In the genomic region with DNA sequence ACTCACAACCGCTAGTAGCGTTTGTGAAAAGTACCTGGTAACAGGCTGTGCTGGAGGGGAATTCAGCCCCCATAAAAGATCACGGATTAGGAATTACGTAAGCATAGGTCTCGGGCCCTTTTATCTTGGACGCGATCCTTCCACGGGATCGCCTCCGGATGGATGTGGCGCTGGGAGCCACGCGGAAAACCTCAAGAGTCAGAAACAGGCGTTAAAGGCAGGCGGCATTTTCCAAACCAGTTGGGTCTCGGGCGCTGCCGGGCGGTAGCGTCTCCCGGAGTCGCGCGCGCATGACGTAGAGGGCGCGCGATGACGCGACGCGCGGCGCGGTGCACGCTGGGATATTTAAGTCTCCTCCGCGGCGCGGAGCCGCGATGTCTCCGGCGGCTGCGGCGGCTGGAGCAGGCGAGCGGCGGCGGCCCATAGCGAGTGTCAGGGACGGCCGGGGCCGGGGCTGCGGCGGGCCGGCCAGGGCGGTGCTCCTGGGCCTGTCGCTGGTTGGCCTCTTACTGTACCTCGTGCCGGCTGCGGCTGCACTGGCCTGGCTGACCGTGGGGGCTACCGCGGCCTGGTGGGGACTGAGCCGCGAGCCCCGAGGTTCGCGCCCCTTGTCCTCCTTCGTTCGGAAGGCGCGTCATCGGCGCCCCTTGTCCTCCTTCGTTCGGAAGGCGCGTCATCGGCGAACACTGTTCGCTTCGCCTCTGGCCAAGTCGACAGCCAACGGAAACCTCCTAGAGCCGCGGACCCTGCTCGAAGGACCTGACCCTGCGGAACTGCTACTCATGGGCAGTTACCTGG, we compare ENCODE assay signal across 8 cellular contexts. TPM values are rescaled to one million over a fixed set of nuclear protein-coding genes. Genes with fewer than 3 reads are reported as not detected.
DNase-seq lines count a peak whose midpoint lies in the region; ATAC-seq and TF ChIP-seq lines count a peak whose summit lies in the region.

A gene (plus strand): TSS at position 348 of the 798 bp plus-strand sequence. CDS start 27 bp downstream, at position 375.

- no peaks in the 10 kb centered on the region for H3K9me2 ChIP-seq in DOHH2 (replicated peaks; ENCODE audit: control insufficient read depth, low read length)

- H3K4me3 ChIP-seq in DOHH2 (ENCODE audit: low read length) (peak within 1 kb of the TSS; percentile 94), KMS-11 (IDR thresholded peaks at IDR 0.05; ENCODE audit: insufficient read depth, low read depth, low read length) (no peak within 1 kb of the TSS)

- H3K27me3 Mint-ChIP-seq in activated T-helper 17 cell treated with anti-CD3 and anti-CD28 coated beads, Interleukin-2, amount 50 U/mL, for 72 hours, result no peaks in the 10 kb centered on the region
- no peaks in the 10 kb centered on the region for H3K27me3 Mint-ChIP-seq in nephron (ENCODE audit: low read depth)

- H4K20me1 ChIP-seq in DOHH2 (ENCODE audit: control insufficient read depth, insufficient read depth, low read depth, low read length) (peaks cover 10% of the 10 kb centered on the region; the same call in 1 of the 2 replicates), KMS-11 (ENCODE audit: insufficient read depth) (0 out of 2 replicates have a peak, but pooled peaks cover 3% of the 10 kb centered on the region)

- H3K4me3 Mint-ChIP-seq in activated T-helper 17 cell treated with anti-CD3 and anti-CD28 coated beads, Interleukin-2, amount 50 U/mL, for 72 hours, result peak within 1 kb of the TSS; percentile 89
- H3K4me3 Mint-ChIP-seq in nephron, result peak within 1 kb of the TSS; percentile 99 to 100 (median 99)

- H3K4me1 ChIP-seq in DOHH2 (ENCODE audit: control insufficient read depth, low read length) (peaks cover 13% of the 10 kb centered on the region), KMS-11 (ENCODE audit: low read depth, poor library complexity, severe bottlenecking) (peaks cover 22% of the 10 kb centered on the region)

- H3F3A ChIP-seq in DOHH2 (ENCODE audit: control insufficient read depth, insufficient read depth), result peaks cover 22% of the 10 kb centered on the region

- H3K4me2 ChIP-seq in DOHH2 (ENCODE audit: low read length) (peak within 1 kb of the TSS; percentile 93), KMS-11 (peak within 1 kb of the TSS; percentile 98)

- TF ChIP-seq CTCF in DOHH2 (IDR thresholded peaks at IDR 0.05; ENCODE audit: low read depth, low read length, poor library complexity, severe bottlenecking) (no peak), KMS-11 (conservative IDR thresholded peaks at IDR 0.05; ENCODE audit: low read depth, low read length) (no peak), RWPE1 (conservative IDR thresholded peaks at IDR 0.05; ENCODE audit: low read depth) (no peak), nephron (IDR thresholded peaks at IDR 0.05; ENCODE audit: unreplicated experiment in 3 of 3) (no peak)

- peaks cover 96% of the 10 kb centered on the region for H3K36me3 Mint-ChIP-seq in activated T-helper 17 cell treated with anti-CD3 and anti-CD28 coated beads, Interleukin-2, amount 50 U/mL, for 72 hours (ENCODE audit: low read depth)
- peaks cover 38% of the 10 kb centered on the region for H3K36me3 Mint-ChIP-seq in nephron (ENCODE audit: low read depth)

- CTCF ChIA-PET in RWPE1 (lab: Yijun Ruan, JAX), result no interaction called here

- peak within 1 kb of the TSS; percentile 89 for H3K9ac ChIP-seq in KMS-11

- H3K9me3 Mint-ChIP-seq in activated T-helper 17 cell treated with anti-CD3 and anti-CD28 coated beads, Interleukin-2, amount 50 U/mL, for 72 hours, result no peaks in the 10 kb centered on the region
- H3K9me3 Mint-ChIP-seq in nephron, result no peaks in the 10 kb centered on the region

- H3K27me3 ChIP-seq in DOHH2 (ENCODE audit: control insufficient read depth, low read length), result no peaks in the 10 kb centered on the region
- H3K27me3 ChIP-seq in KMS-11 (ENCODE audit: insufficient read depth, low read depth), result no peaks in the 10 kb centered on the region

- H3K27ac Mint-ChIP-seq in activated T-helper 17 cell treated with anti-CD3 and anti-CD28 coated beads, Interleukin-2, amount 50 U/mL, for 72 hours, result peak within 1 kb of the TSS; percentile 89
- peak within 1 kb of the TSS; percentile 96 to 97 (median 96) for H3K27ac Mint-ChIP-seq in nephron

- ATAC-seq in GM21786 (IDR thresholded peaks at IDR 0.05; ENCODE audit: unreplicated experiment), result peak; percentile 79
- peak; percentile 96 for ATAC-seq in activated T-helper 17 cell treated with anti-CD3 and anti-CD28 coated beads, Interleukin-2, amount 50 U/mL, for 72 hours (replicated peaks)
- ATAC-seq in stimulated activated naive CD8-positive, alpha-beta T cell treated with anti-CD3 and anti-CD28 coated beads, Interleukin-15, Interleukin-2, amounts not matched to agents 100 U/mL and 50 U/mL, for 24 hours, result peak; percentile 95

- H3K36me3 ChIP-seq in DOHH2 (ENCODE audit: control insufficient read depth, low read length) (peaks cover 58% of the 10 kb centered on the region), KMS-11 (ENCODE audit: insufficient read depth) (peaks cover 8% of the 10 kb centered on the region; the same call in 1 of the 2 replicates)

- H3K27ac ChIP-seq in DOHH2 (ENCODE audit: low read depth, low read length), result peak within 1 kb of the TSS; percentile 63
- H3K27ac ChIP-seq in KMS-11, result peak within 1 kb of the TSS; percentile 84
- H3K27ac ChIP-seq in RWPE1, result peak within 1 kb of the TSS; percentile 80

- H2AFZ ChIP-seq in KMS-11 (ENCODE audit: low read depth), result peak within 1 kb of the TSS; percentile 60

- H3K9me3 ChIP-seq in DOHH2 (ENCODE audit: control insufficient read depth, insufficient read depth, low read length), result no peaks in the 10 kb centered on the region

- H3K4me1 Mint-ChIP-seq in activated T-helper 17 cell treated with anti-CD3 and anti-CD28 coated beads, Interleukin-2, amount 50 U/mL, for 72 hours, result peaks cover 25% of the 10 kb centered on the region
- peaks cover 21% of the 10 kb centered on the region for H3K4me1 Mint-ChIP-seq in nephron

- POLR2A ChIA-PET in RWPE1 (lab: Yijun Ruan, JAX; ENCODE audit: low non-redundant PET), result no interaction called here

- DNase-seq in RWPE1 (ENCODE audit: low spot score) (peak; percentile 82), fibroblast of peridontal ligament (ENCODE audit: extremely low read depth) (peak; percentile 81)
- peak; percentile 84 for DNase-seq in stimulated activated naive CD8-positive, alpha-beta T cell treated with anti-CD3 and anti-CD28 coated beads, Interleukin-15, Interleukin-2, amounts not matched to agents 100 U/mL and 50 U/mL, for 24 hours

- H3K79me2 ChIP-seq in DOHH2 (ENCODE audit: control insufficient read depth, low read length) (peaks cover 76% of the 10 kb centered on the region), KMS-11 (ENCODE audit: insufficient read depth, low read depth) (peaks cover 44% of the 10 kb centered on the region)

RNA-seq across cellular contexts. Expression of the gene that starts here (rescaled TPM):
- 100 to 1,000 TPM in 1 of 2 donors, 10 to 100 TPM in 1; 86.1 to 132 TPM for total RNA-seq in activated T-helper 17 cell treated with anti-CD3 and anti-CD28 coated beads, Interleukin-2, amount 50 U/mL, for 72 hours
